Comparison of ENCODE assay signal across 1 cellular context in genomic region chr15:90994417-90995311, GRCh38.
TF ChIP-seq lines count a peak whose summit lies in the region.

A gene with protein sequence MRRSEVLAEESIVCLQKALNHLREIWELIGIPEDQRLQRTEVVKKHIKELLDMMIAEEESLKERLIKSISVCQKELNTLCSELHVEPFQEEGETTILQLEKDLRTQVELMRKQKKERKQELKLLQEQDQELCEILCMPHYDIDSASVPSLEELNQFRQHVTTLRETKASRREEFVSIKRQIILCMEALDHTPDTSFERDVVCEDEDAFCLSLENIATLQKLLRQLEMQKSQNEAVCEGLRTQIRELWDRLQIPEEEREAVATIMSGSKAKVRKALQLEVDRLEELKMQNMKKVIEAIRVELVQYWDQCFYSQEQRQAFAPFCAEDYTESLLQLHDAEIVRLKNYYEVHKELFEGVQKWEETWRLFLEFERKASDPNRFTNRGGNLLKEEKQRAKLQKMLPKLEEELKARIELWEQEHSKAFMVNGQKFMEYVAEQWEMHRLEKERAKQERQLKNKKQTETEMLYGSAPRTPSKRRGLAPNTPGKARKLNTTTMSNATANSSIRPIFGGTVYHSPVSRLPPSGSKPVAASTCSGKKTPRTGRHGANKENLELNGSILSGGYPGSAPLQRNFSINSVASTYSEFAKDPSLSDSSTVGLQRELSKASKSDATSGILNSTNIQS (minus strand): TSS chr15:90994535. CDS start chr15:90994417, 118 bp downstream.

TF ChIP-seq in K562, 482 proteins besides CTCF, POLR2A, EP300 and RAD21 (continued from another document and continues in another):
- TF ChIP-seq MGA (IDR thresholded peaks at IDR 0.05) (no peak; the same call in 1 of the 2 replicates), ZFP91 (CRISPR knock-in tag; IDR thresholded peaks at IDR 0.05) (no peak), TRIM24 (IDR thresholded peaks at IDR 0.05) (no peak), CSDE1 (IDR thresholded peaks at IDR 0.05) (peak in 1 of 2 experiments; percentile 13; a peak in 1 of 4 replicates), TAF9B (IDR thresholded peaks at IDR 0.05; ENCODE audit: partially characterized antibody) (peak; percentile 12), COPS2 (conservative IDR thresholded peaks at IDR 0.05) (no peak), KDM2B (CRISPR knock-in tag; IDR thresholded peaks at IDR 0.05) (no peak), CBX5 (IDR thresholded peaks at IDR 0.05; ENCODE audit: borderline replicate concordance, low read depth) (no peak), CBX1 (IDR thresholded peaks at IDR 0.05; ENCODE audit: low read depth) (peak; percentile 53; the same call in 1 of the 2 replicates), GTF2F1 (IDR thresholded peaks at IDR 0.05; ENCODE audit: low read depth, low read length) (peak; percentile 60; the same call in 1 of the 2 replicates), BCL6 (CRISPR knock-in tag; IDR thresholded peaks at IDR 0.05) (no peak), MAFG (tag; conservative IDR thresholded peaks at IDR 0.05) (no peak), ZC3H11A (IDR thresholded peaks at IDR 0.05; ENCODE audit: low read depth, low read length) (no peak; the same call in 1 of the 2 replicates), GATAD2A (IDR thresholded peaks at IDR 0.05) (no peak), CCNT2 (IDR thresholded peaks at IDR 0.05; ENCODE audit: borderline replicate concordance, extremely low read depth, insufficient read length, low read depth, low read length) (peak; percentile 92), CREM (IDR thresholded peaks at IDR 0.05; ENCODE audit: low read depth) (peak; percentile 99), NFYB (IDR thresholded peaks at IDR 0.05; ENCODE audit: extremely low read depth, insufficient read length) (peak; percentile 50), E2F4 (CRISPR knock-in tag; IDR thresholded peaks at IDR 0.05; ENCODE audit: low read depth) (peak; percentile 96), ETV5 (CRISPR knock-in tag; IDR thresholded peaks at IDR 0.05; ENCODE audit: low read depth) (peak; percentile 78), SRSF3 (IDR thresholded peaks at IDR 0.05; ENCODE audit: insufficient read depth, low read length) (no peak), ZNF184 (CRISPR knock-in tag; IDR thresholded peaks at IDR 0.05) (no peak)
- TF ChIP-seq, protein P1, sequence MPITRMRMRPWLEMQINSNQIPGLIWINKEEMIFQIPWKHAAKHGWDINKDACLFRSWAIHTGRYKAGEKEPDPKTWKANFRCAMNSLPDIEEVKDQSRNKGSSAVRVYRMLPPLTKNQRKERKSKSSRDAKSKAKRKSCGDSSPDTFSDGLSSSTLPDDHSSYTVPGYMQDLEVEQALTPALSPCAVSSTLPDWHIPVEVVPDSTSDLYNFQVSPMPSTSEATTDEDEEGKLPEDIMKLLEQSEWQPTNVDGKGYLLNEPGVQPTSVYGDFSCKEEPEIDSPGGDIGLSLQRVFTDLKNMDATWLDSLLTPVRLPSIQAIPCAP (CRISPR knock-in tag; IDR thresholded peaks at IDR 0.05; ENCODE audit: borderline replicate concordance): 0 out of 2 replicates have a peak, but pooled peaks have one; percentile 78
- TF ChIP-seq, protein P2, sequence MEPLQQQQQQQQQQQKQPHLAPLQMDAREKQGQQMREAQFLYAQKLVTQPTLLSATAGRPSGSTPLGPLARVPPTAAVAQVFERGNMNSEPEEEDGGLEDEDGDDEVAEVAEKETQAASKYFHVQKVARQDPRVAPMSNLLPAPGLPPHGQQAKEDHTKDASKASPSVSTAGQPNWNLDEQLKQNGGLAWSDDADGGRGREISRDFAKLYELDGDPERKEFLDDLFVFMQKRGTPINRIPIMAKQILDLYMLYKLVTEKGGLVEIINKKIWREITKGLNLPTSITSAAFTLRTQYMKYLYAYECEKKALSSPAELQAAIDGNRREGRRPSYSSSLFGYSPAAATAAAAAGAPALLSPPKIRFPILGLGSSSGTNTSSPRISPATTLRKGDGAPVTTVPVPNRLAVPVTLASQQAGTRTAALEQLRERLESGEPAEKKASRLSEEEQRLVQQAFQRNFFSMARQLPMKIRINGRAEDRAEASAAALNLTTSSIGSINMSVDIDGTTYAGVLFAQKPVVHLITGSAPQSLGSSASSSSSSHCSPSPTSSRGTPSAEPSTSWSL (CRISPR knock-in tag; IDR thresholded peaks at IDR 0.05; ENCODE audit: borderline replicate concordance): no peak
- TF ChIP-seq, protein P3, sequence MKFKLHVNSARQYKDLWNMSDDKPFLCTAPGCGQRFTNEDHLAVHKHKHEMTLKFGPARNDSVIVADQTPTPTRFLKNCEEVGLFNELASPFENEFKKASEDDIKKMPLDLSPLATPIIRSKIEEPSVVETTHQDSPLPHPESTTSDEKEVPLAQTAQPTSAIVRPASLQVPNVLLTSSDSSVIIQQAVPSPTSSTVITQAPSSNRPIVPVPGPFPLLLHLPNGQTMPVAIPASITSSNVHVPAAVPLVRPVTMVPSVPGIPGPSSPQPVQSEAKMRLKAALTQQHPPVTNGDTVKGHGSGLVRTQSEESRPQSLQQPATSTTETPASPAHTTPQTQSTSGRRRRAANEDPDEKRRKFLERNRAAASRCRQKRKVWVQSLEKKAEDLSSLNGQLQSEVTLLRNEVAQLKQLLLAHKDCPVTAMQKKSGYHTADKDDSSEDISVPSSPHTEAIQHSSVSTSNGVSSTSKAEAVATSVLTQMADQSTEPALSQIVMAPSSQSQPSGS (CRISPR knock-in tag; IDR thresholded peaks at IDR 0.05): peak; percentile 95
- TF ChIP-seq, protein P4, sequence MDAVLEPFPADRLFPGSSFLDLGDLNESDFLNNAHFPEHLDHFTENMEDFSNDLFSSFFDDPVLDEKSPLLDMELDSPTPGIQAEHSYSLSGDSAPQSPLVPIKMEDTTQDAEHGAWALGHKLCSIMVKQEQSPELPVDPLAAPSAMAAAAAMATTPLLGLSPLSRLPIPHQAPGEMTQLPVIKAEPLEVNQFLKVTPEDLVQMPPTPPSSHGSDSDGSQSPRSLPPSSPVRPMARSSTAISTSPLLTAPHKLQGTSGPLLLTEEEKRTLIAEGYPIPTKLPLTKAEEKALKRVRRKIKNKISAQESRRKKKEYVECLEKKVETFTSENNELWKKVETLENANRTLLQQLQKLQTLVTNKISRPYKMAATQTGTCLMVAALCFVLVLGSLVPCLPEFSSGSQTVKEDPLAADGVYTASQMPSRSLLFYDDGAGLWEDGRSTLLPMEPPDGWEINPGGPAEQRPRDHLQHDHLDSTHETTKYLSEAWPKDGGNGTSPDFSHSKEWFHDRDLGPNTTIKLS (IDR thresholded peaks at IDR 0.05; ENCODE audit: borderline replicate concordance, low read depth): peak; percentile 58
- TF ChIP-seq, protein P5, sequence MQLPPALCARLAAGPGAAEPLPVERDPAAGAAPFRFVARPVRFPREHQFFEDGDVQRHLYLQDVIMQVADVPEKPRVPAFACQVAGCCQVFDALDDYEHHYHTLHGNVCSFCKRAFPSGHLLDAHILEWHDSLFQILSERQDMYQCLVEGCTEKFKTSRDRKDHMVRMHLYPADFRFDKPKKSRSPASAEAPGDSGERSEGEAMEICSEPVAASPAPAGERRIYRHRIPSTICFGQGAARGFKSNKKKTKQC (CRISPR knock-in tag; IDR thresholded peaks at IDR 0.05): 0 out of 2 replicates have a peak, but pooled peaks have one; percentile 50
- TF ChIP-seq, protein P6, sequence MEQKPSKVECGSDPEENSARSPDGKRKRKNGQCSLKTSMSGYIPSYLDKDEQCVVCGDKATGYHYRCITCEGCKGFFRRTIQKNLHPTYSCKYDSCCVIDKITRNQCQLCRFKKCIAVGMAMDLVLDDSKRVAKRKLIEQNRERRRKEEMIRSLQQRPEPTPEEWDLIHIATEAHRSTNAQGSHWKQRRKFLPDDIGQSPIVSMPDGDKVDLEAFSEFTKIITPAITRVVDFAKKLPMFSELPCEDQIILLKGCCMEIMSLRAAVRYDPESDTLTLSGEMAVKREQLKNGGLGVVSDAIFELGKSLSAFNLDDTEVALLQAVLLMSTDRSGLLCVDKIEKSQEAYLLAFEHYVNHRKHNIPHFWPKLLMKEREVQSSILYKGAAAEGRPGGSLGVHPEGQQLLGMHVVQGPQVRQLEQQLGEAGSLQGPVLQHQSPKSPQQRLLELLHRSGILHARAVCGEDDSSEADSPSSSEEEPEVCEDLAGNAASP (IDR thresholded peaks at IDR 0.05): no peak
- TF ChIP-seq, protein P7, sequence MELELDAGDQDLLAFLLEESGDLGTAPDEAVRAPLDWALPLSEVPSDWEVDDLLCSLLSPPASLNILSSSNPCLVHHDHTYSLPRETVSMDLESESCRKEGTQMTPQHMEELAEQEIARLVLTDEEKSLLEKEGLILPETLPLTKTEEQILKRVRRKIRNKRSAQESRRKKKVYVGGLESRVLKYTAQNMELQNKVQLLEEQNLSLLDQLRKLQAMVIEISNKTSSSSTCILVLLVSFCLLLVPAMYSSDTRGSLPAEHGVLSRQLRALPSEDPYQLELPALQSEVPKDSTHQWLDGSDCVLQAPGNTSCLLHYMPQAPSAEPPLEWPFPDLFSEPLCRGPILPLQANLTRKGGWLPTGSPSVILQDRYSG (tag; conservative IDR thresholded peaks at IDR 0.05; ENCODE audit: low read depth): 0 out of 2 replicates have a peak, but pooled peaks have one; percentile 21
